In genomic region chr7:76300210-76300731, GRCh38 we compare ENCODE assay signal across 13 cellular contexts. TPM values are rescaled to one million over a fixed set of nuclear protein-coding genes. Genes with fewer than 3 reads are reported as not detected.
A peak's percentile ranks its signal among the peaks of the same experiment; 100 is the strongest.
DNase-seq lines count a peak whose midpoint lies in the region; TF ChIP-seq lines count a peak whose summit lies in the region.
"Had no signal": no experiment of that assay in that cellular context is flagged by ENCODE, and none has a peak within 500 bp of the region (broad histone marks: within the 10 kb centered on the region; RNA-seq: fewer than 3 reads in every experiment).

No MANE protein-coding gene starts in this region.

- no peaks in the 10 kb centered on the region for H3K36me3 ChIP-seq in transverse colon

- H3K27me3 ChIP-seq in transverse colon: no peaks in the 10 kb centered on the region
- H3K27me3 ChIP-seq: right lobe of liver had no signal

- 65 to 78% methylated on average over 6 to 7 of the region's 7 CpGs for WGBS in transverse colon (ENCODE audit: low coverage in 1 of 2), 2 donors

- in situ Hi-C loops in astrocyte of the spinal cord (cut with HindIII; ENCODE audit: low sequenced_read_pairs) (no loop called here), transverse colon (cut with MboI; ENCODE audit: low pct_ligation_motif_present in 1 of 4, low pct_unique_long_range_greater_than_20kb in 1 of 4, low sequenced_read_pairs in 3 of 4) (no loop called here)

- no peak for TF ChIP-seq EP300 in transverse colon (IDR thresholded peaks at IDR 0.05; ENCODE audit: low read depth)

- peaks cover 18 to 51% (median 49%) of the 10 kb centered on the region in 4 donors for H3K4me1 ChIP-seq in transverse colon

- no peak for TF ChIP-seq CTCF in astrocyte of the spinal cord (IDR thresholded peaks at IDR 0.05; ENCODE audit: low read depth, low read length)
- TF ChIP-seq CTCF in transverse colon (IDR thresholded peaks at IDR 0.05): no peak

- H3K27ac ChIP-seq in transverse colon: peak overlapping the region; percentile 3 to 99 (median 79)
- H3K27ac ChIP-seq: HL-60 had no signal

- intact Hi-C loops in transverse colon (cut with DNase I; ENCODE audit: low total_unique reads): no loop called here

- H3K4me3 ChIP-seq in astrocyte of the spinal cord (ENCODE audit: low read depth, low read length) (no peak overlapping the region), transverse colon (no peak overlapping the region)
- H3K4me3 ChIP-seq: right lobe of liver had no signal

- peak; percentile 49 for DNase-seq in DMS 273 (lab: John Stamatoyannopoulos, UW; ENCODE audit: unreplicated experiment)
- DNase-seq in DMS 273 treated with DMSO at 0.1 percent for 48 hours (lab: John Stamatoyannopoulos, UW): no peak
- DNase-seq in astrocyte of the spinal cord (ENCODE audit: low read depth, low spot score): peak; percentile 73
- DNase-seq in iris pigment epithelial cell (ENCODE audit: low read depth): peak; percentile 95
- DNase-seq in transverse colon: peak; percentile 53
- DNase-seq in OCI-M1 (lab: John Stamatoyannopoulos, UW): no peak
- DNase-seq in COLO829 (ENCODE audit: low spot score): no peak
- DNase-seq in KG1 (lab: John Stamatoyannopoulos, UW): no peak
- DNase-seq: activated B cell treated with CpG ODN at 0.5 μM for 24 hours; immature natural killer cell; right lobe of liver; stimulated activated naive CD4-positive, alpha-beta T cell had no signal

- H3K9me3 ChIP-seq in transverse colon: no peaks in the 10 kb centered on the region
- H3K9me3 ChIP-seq: right lobe of liver had no signal

- no peak for TF ChIP-seq POLR2A in transverse colon (IDR thresholded peaks at IDR 0.05)

RNA-seq across cellular contexts. Expression of gene HSPB1, which starts 2.2 kb away (rescaled TPM):
- total RNA-seq in transverse colon: 1,000 to 10,000 TPM in 1 of 4 donors, 100 to 1,000 TPM in 3; 387 to 1,086 (median 519) TPM

RNA-seq across cellular contexts. Expression of gene YWHAG, which starts 58.5 kb away (rescaled TPM):
- total RNA-seq in transverse colon: 10 to 100 TPM; 35.9 to 71.6 (median 48.2) TPM

Comparison
In these comparisons a context has a peak if more than half of its experiments do, and no peak if none do; other contexts are left out.
1. DNase-seq: peak in DMS 273 (single experiment), astrocyte of the spinal cord (single experiment), iris pigment epithelial cell (single experiment) and transverse colon (single experiment); none in DMS 273 treated with DMSO at 0.1 percent for 48 hours (single experiment), OCI-M1 (single experiment), COLO829 (single experiment) and KG1 (single experiment).